In the genomic region with DNA sequence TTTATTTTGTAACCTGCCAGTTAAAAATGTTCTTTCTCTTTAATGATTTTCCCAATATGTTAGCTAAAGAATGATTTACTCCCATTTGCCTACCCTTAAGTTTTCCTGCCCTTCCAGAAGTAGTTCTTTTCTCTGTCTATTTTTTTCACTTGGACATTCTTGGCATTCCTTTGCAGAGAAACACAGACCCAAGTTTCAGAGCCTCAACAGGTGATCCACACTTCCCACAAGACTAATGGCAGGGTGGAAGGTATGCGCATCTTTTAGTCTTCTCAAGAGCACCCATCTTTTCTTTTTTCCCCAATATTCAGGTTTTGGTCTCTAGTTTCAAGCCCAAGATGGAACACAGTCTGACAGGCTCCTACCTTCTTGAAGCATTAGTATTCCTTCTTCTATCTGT, we compare ENCODE assay signal across 20 cellular contexts.
A peak's percentile ranks its signal among the peaks of the same experiment; 100 is the strongest.
DNase-seq lines count a peak whose midpoint lies in the region; ATAC-seq and TF ChIP-seq lines count a peak whose summit lies in the region.
"Had no signal": no experiment of that assay in that cellular context is flagged by ENCODE, and none has a peak within 500 bp of the region (broad histone marks: within the 10 kb centered on the region; RNA-seq: fewer than 3 reads in every experiment).

No MANE protein-coding gene starts in this region.

- H3K27me3 ChIP-seq in GM23338 (ENCODE audit: insufficient read depth) (no peaks in the 10 kb centered on the region), Panc1 (ENCODE audit: control insufficient read depth, insufficient read depth, low read length) (no peaks in the 10 kb centered on the region), Karpas-422 (ENCODE audit: low read length) (no peaks in the 10 kb centered on the region)
- H3K27me3 ChIP-seq: Peyer's patch had no signal

- H4K20me1 ChIP-seq in GM23338 (replicated peaks; ENCODE audit: insufficient read depth) (no peaks in the 10 kb centered on the region), Karpas-422 (ENCODE audit: insufficient read depth, low read depth, low read length) (no peaks in the 10 kb centered on the region)

- intact Hi-C loops in Panc1 (cut with micrococcal nuclease; ENCODE audit: unreplicated experiment) = no loop called here

- H3K4me1 Mint-ChIP-seq in GM23338 (peaks cover 15% of the 10 kb centered on the region), nephron (peaks cover 49% of the 10 kb centered on the region)
- no peaks in the 10 kb centered on the region for H3K4me1 Mint-ChIP-seq in T-helper 2 cell treated with Interferon-gamma antibody and Interleukin-4, amounts not matched to agents 5 μg/mL and 100 μg/mL, for 36 hours (ENCODE audit: low read depth)
- H3K4me1 Mint-ChIP-seq: CD4-positive, CD25-positive, alpha-beta regulatory T cell had no signal

- H3K27me3 Mint-ChIP-seq in GM23338 (ENCODE audit: insufficient read depth, low read depth, poor library complexity) (no peaks in the 10 kb centered on the region), nephron (ENCODE audit: low read depth) (no peaks in the 10 kb centered on the region)
- H3K27me3 Mint-ChIP-seq in T-helper 2 cell treated with Interferon-gamma antibody and Interleukin-4, amounts not matched to agents 5 μg/mL and 100 μg/mL, for 36 hours (ENCODE audit: low read depth) = no peaks in the 10 kb centered on the region
- H3K27me3 Mint-ChIP-seq: CD4-positive, CD25-positive, alpha-beta regulatory T cell had no signal

- peaks cover 13% of the 10 kb centered on the region; the same call in 2 of the 3 replicates for H3K9me3 Mint-ChIP-seq in GM23338
- H3K9me3 Mint-ChIP-seq in nephron = peaks cover 14% of the 10 kb centered on the region
- H3K9me3 Mint-ChIP-seq in T-helper 2 cell treated with Interferon-gamma antibody and Interleukin-4, amounts not matched to agents 5 μg/mL and 100 μg/mL, for 36 hours = peaks cover 4% of the 10 kb centered on the region

- no peak overlapping the region for H3K4me3 Mint-ChIP-seq in GM23338
- no peak overlapping the region for H3K4me3 Mint-ChIP-seq in nephron
- no peak overlapping the region for H3K4me3 Mint-ChIP-seq in T-helper 2 cell treated with Interferon-gamma antibody and Interleukin-4, amounts not matched to agents 5 μg/mL and 100 μg/mL, for 36 hours
- H3K4me3 Mint-ChIP-seq: CD4-positive, CD25-positive, alpha-beta regulatory T cell had no signal

- no peaks in the 10 kb centered on the region for H3F3A ChIP-seq in GM23338 (replicated peaks; ENCODE audit: low read depth)

- H3K4me2 ChIP-seq in GM23338 (no peak overlapping the region), Karpas-422 (ENCODE audit: low read depth, low read length, poor library complexity, severe bottlenecking) (no peak overlapping the region)
- H3K4me2 ChIP-seq: A549 had no signal

- H3K79me2 ChIP-seq in GM23338 (replicated peaks; ENCODE audit: insufficient read depth) = no peaks in the 10 kb centered on the region
- no peaks in the 10 kb centered on the region for H3K79me2 ChIP-seq in Karpas-422 (ENCODE audit: low read length)

- CTCF ChIA-PET in Panc1 (lab: Charles Lee) = no interaction called here

- in situ Hi-C loops in Panc1 (cut with HindIII; ENCODE audit: low pct_unique_long_range_greater_than_20kb, low sequenced_read_pairs) = no loop called here

- peak; percentile 53; the same call in 2 of the 3 replicates for ATAC-seq in GM23338
- ATAC-seq in Panc1 = no peak
- ATAC-seq in GM21447 (IDR thresholded peaks at IDR 0.05; ENCODE audit: unreplicated experiment) = no peak
- no peak for ATAC-seq in GM18498 (IDR thresholded peaks at IDR 0.05; ENCODE audit: unreplicated experiment)
- ATAC-seq: A549, GM12878 had no signal

- H3K9me2 ChIP-seq in GM23338 (ENCODE audit: insufficient read depth) = peaks cover 18% of the 10 kb centered on the region; the same call in 1 of the 2 replicates
- no peaks in the 10 kb centered on the region for H3K9me2 ChIP-seq in Karpas-422 (replicated peaks; ENCODE audit: insufficient read depth, low read length)

- H3K36me3 Mint-ChIP-seq in GM23338 (ENCODE audit: low read depth) (peaks cover 3% of the 10 kb centered on the region; the same call in 2 of the 3 replicates), nephron (ENCODE audit: low read depth) (no peaks in the 10 kb centered on the region)
- H3K36me3 Mint-ChIP-seq in T-helper 2 cell treated with Interferon-gamma antibody and Interleukin-4, amounts not matched to agents 5 μg/mL and 100 μg/mL, for 36 hours (ENCODE audit: low read depth) = no peaks in the 10 kb centered on the region
- H3K36me3 Mint-ChIP-seq: CD4-positive, CD25-positive, alpha-beta regulatory T cell had no signal

- H2AFZ ChIP-seq in GM23338 = no peak overlapping the region
- no peak overlapping the region for H2AFZ ChIP-seq in Karpas-422 (ENCODE audit: low read length)

- H3K27ac Mint-ChIP-seq in GM23338 (no peak overlapping the region; the same call in 1 of the 2 replicates), nephron (peak overlapping the region in 2 of 3 experiments; percentile 56 to 82)
- no peak overlapping the region for H3K27ac Mint-ChIP-seq in T-helper 2 cell treated with Interferon-gamma antibody and Interleukin-4, amounts not matched to agents 5 μg/mL and 100 μg/mL, for 36 hours
- H3K27ac Mint-ChIP-seq: CD4-positive, CD25-positive, alpha-beta regulatory T cell had no signal

- no peak overlapping the region for H3K9ac ChIP-seq in Karpas-422 (ENCODE audit: low read length)

- TF ChIP-seq CTCF in GM23338 (conservative IDR thresholded peaks at IDR 0.05; ENCODE audit: low read depth in 2 of 2) = no peak
- no peak for TF ChIP-seq CTCF in Panc1 (IDR thresholded peaks at IDR 0.05)
- no peak for TF ChIP-seq CTCF in nephron (IDR thresholded peaks at IDR 0.05; ENCODE audit: unreplicated experiment in 3 of 3)

- no peaks in the 10 kb centered on the region for H3K4me1 ChIP-seq in GM23338 (ENCODE audit: insufficient read depth)
- no peaks in the 10 kb centered on the region for H3K4me1 ChIP-seq in Panc1 (ENCODE audit: control insufficient read depth, insufficient read depth, low read length)
- H3K4me1 ChIP-seq in Karpas-422 (ENCODE audit: low read length) = no peaks in the 10 kb centered on the region
- H3K4me1 ChIP-seq: A549, Peyer's patch had no signal

- POLR2A ChIA-PET in Panc1 (lab: Charles Lee) = no interaction called here

- peak; percentile 57 for DNase-seq in GM23338 (ENCODE audit: low spot score)
- DNase-seq in Panc1 (ENCODE audit: low read depth, low spot score) = no peak
- peak; percentile 16 for DNase-seq in iPS DF 4.7 (ENCODE audit: extremely low read depth, low spot score)
- no peak for DNase-seq in Karpas-422
- no peak for DNase-seq in T-helper 2 cell treated with Interferon-gamma antibody and Interleukin-4, amounts not matched to agents 5 μg/mL and 100 μg/mL, for 36 hours (ENCODE audit: low spot score)
- DNase-seq: CD4-positive, CD25-positive, alpha-beta regulatory T cell; DMS53; GOT3; KG1; NCI-H187 treated with DMSO at 0.1 percent for 48 hours; NCI-H2171; NCI-H774; Peyer's patch; Right ventricle myocardium superior had no signal

- H3K9me3 ChIP-seq in Panc1 (ENCODE audit: control insufficient read depth, insufficient read depth, low read depth, low read length) = peaks cover 2% of the 10 kb centered on the region; the same call in 1 of the 2 replicates
- no peaks in the 10 kb centered on the region for H3K9me3 ChIP-seq in Karpas-422 (ENCODE audit: low read length)
- H3K9me3 ChIP-seq: Peyer's patch had no signal

- H3K36me3 ChIP-seq in GM23338 (ENCODE audit: insufficient read depth) = no peaks in the 10 kb centered on the region
- H3K36me3 ChIP-seq in Panc1 (ENCODE audit: control insufficient read depth, insufficient read depth, low read length) = no peaks in the 10 kb centered on the region
- H3K36me3 ChIP-seq in Karpas-422 (ENCODE audit: insufficient read depth, low read length) = no peaks in the 10 kb centered on the region
- H3K36me3 ChIP-seq: Peyer's patch had no signal

- H3K27ac ChIP-seq in GM23338 (ENCODE audit: low read depth) = no peak overlapping the region
- H3K27ac ChIP-seq in Panc1 (ENCODE audit: low read length) = peak overlapping the region; percentile 7; the same call in 1 of the 2 replicates
- no peak overlapping the region for H3K27ac ChIP-seq in Karpas-422 (ENCODE audit: low read length)
- H3K27ac ChIP-seq: A549, HL-60, Peyer's patch had no signal

- no peak overlapping the region for H3K4me3 ChIP-seq in GM23338
- H3K4me3 ChIP-seq in Panc1 (ENCODE audit: low read depth in 2 of 2, low read length in 2 of 2) = no peak overlapping the region
- no peak overlapping the region for H3K4me3 ChIP-seq in Karpas-422 (ENCODE audit: low read length)
- H3K4me3 ChIP-seq: A549, GM12878, Peyer's patch had no signal

- no TSS peak for BruUV-seq in Panc1 (replicated peaks; lab: Mats Ljungman, UMichigan)

TF ChIP-seq in GM23338, 12 proteins besides CTCF, POLR2A, EP300 and RAD21 (continues in another document):
- TF ChIP-seq ZNF331 (CRISPR knock-in tag; IDR thresholded peaks at IDR 0.05; ENCODE audit: low read depth) = no peak
- no peak for TF ChIP-seq EZH2 (IDR thresholded peaks at IDR 0.05; ENCODE audit: low read depth, unreplicated experiment)
- no peak for TF ChIP-seq POLR2AphosphoS5 (IDR thresholded peaks at IDR 0.05; ENCODE audit: low read depth)
- no peak for TF ChIP-seq NANOG (IDR thresholded peaks at IDR 0.05; ENCODE audit: borderline replicate concordance)
- TF ChIP-seq ZNF114 (CRISPR knock-in tag; IDR thresholded peaks at IDR 0.05) = 0 out of 2 replicates have a peak, but pooled peaks have one; percentile 13
- TF ChIP-seq, protein P1, sequence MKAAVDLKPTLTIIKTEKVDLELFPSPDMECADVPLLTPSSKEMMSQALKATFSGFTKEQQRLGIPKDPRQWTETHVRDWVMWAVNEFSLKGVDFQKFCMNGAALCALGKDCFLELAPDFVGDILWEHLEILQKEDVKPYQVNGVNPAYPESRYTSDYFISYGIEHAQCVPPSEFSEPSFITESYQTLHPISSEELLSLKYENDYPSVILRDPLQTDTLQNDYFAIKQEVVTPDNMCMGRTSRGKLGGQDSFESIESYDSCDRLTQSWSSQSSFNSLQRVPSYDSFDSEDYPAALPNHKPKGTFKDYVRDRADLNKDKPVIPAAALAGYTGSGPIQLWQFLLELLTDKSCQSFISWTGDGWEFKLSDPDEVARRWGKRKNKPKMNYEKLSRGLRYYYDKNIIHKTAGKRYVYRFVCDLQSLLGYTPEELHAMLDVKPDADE (IDR thresholded peaks at IDR 0.05) = no peak

Comparison
In these comparisons a context has a peak if more than half of its experiments do, and no peak if none do; other contexts are left out.
1. DNase-seq: peak in GM23338 (single experiment) and iPS DF 4.7 (single experiment); none in Panc1 (single experiment), Karpas-422 (single experiment) and T-helper 2 cell treated with Interferon-gamma antibody and Interleukin-4, amounts not matched to agents 5 μg/mL and 100 μg/mL, for 36 hours (single experiment).
2. H3K27ac Mint-ChIP-seq: peak in nephron (2 of 3); none in GM23338 (single experiment) and T-helper 2 cell treated with Interferon-gamma antibody and Interleukin-4, amounts not matched to agents 5 μg/mL and 100 μg/mL, for 36 hours (single experiment).